ENCODE assay signal across 1 cellular context in the genomic region with DNA sequence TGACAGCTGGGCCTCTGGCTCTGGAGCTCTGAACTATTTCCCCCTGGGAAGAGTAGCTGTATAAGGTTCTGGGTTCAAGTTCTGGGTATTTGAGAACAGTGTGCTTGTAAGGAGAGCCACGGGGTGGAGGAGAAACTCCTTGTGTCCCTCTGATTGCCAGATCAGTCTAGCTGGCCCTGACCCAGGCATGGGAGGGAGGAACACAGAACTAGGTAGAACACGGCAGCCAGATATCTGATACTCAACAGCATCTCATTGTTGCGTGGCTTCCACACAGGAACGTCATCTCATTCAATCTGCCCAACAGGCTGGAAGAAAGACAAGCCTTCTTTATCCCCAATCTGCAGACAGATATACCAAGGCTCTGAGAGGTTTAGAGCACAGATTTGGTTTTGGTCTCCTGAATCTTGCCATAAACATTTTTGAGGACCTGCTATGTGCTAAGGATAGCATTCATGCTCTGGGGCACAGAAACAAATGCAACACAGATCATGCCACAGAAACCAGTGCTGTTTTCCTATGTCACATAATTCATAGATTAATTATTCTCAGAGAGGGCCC.
TF ChIP-seq lines count a peak whose summit lies in the region.

No MANE protein-coding gene starts in this region.

TF ChIP-seq in K562, 482 proteins besides CTCF, POLR2A, EP300 and RAD21:
- TF ChIP-seq ARHGAP35 (IDR thresholded peaks at IDR 0.05; ENCODE audit: partially characterized antibody) (no peak), FOSL1 (tag; conservative IDR thresholded peaks at IDR 0.05) (no peak), POLR2AphosphoS2 (IDR thresholded peaks at IDR 0.05; ENCODE audit: low read length) (no peak), MYC (IDR thresholded peaks at IDR 0.05; ENCODE audit: low read depth, low read length) (no peak), MYC (CRISPR knock-in tag; IDR thresholded peaks at IDR 0.05; ENCODE audit: borderline replicate concordance, low read depth) (no peak), HDAC2 (IDR thresholded peaks at IDR 0.05) (no peak), ZNF830 (CRISPR knock-in tag; IDR thresholded peaks at IDR 0.05) (no peak), NBN (IDR thresholded peaks at IDR 0.05; ENCODE audit: low read depth) (no peak), KLF6 (CRISPR knock-in tag; IDR thresholded peaks at IDR 0.05; ENCODE audit: borderline replicate concordance) (no peak), BCOR (IDR thresholded peaks at IDR 0.05) (0 out of 2 replicates have a peak, but pooled peaks have one; percentile 6), CXXC5 (CRISPR knock-in tag; IDR thresholded peaks at IDR 0.05) (no peak), SIN3A (IDR thresholded peaks at IDR 0.05; ENCODE audit: borderline replicate concordance in 2 of 2, control insufficient read depth in 1 of 2, low read depth in 2 of 2, low read length in 2 of 2) (no peak), ZNF140 (CRISPR knock-in tag; IDR thresholded peaks at IDR 0.05) (no peak), THRAP3 (IDR thresholded peaks at IDR 0.05; ENCODE audit: borderline replicate concordance) (no peak), TAF1 (IDR thresholded peaks at IDR 0.05; ENCODE audit: control insufficient read depth, extremely low read depth, insufficient read depth, low read length, severe bottlenecking) (no peak), RBM25 (IDR thresholded peaks at IDR 0.05; ENCODE audit: low read depth, low read length, severe bottlenecking) (peak; percentile 67), CEBPG (CRISPR knock-in tag; IDR thresholded peaks at IDR 0.05) (no peak), CEBPG (tag; conservative IDR thresholded peaks at IDR 0.05 in 1 of 2, IDR thresholded peaks at IDR 0.05 in 1 of 2) (no peak), KDM1A (IDR thresholded peaks at IDR 0.05) (peak in 1 of 2 experiments; percentile 70; a peak in 3 of 4 replicates), BMI1 (IDR thresholded peaks at IDR 0.05; ENCODE audit: low read length) (no peak), ZNF12 (CRISPR knock-in tag; IDR thresholded peaks at IDR 0.05) (no peak), IRF2 (CRISPR knock-in tag; IDR thresholded peaks at IDR 0.05) (no peak)
- TF ChIP-seq, protein P1, sequence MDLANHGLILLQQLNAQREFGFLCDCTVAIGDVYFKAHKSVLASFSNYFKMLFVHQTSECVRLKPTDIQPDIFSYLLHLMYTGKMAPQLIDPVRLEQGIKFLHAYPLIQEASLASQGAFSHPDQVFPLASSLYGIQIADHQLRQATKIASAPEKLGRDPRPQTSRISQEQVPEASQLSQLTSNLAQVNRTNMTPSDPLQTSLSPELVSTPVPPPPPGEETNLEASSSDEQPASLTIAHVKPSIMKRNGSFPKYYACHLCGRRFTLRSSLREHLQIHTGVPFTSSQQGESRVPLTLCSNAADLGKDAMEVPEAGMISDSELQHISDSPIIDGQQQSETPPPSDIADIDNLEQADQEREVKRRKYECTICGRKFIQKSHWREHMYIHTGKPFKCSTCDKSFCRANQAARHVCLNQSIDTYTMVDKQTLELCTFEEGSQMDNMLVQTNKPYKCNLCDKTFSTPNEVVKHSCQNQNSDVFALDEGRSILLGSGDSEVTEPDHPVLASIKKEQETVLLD (IDR thresholded peaks at IDR 0.05) = no peak
- TF ChIP-seq, protein P2, sequence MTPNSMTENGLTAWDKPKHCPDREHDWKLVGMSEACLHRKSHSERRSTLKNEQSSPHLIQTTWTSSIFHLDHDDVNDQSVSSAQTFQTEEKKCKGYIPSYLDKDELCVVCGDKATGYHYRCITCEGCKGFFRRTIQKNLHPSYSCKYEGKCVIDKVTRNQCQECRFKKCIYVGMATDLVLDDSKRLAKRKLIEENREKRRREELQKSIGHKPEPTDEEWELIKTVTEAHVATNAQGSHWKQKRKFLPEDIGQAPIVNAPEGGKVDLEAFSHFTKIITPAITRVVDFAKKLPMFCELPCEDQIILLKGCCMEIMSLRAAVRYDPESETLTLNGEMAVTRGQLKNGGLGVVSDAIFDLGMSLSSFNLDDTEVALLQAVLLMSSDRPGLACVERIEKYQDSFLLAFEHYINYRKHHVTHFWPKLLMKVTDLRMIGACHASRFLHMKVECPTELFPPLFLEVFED (CRISPR knock-in tag; conservative IDR thresholded peaks at IDR 0.05) = no peak
